8 cellular contexts compared by ENCODE assay signal in the genomic region with DNA sequence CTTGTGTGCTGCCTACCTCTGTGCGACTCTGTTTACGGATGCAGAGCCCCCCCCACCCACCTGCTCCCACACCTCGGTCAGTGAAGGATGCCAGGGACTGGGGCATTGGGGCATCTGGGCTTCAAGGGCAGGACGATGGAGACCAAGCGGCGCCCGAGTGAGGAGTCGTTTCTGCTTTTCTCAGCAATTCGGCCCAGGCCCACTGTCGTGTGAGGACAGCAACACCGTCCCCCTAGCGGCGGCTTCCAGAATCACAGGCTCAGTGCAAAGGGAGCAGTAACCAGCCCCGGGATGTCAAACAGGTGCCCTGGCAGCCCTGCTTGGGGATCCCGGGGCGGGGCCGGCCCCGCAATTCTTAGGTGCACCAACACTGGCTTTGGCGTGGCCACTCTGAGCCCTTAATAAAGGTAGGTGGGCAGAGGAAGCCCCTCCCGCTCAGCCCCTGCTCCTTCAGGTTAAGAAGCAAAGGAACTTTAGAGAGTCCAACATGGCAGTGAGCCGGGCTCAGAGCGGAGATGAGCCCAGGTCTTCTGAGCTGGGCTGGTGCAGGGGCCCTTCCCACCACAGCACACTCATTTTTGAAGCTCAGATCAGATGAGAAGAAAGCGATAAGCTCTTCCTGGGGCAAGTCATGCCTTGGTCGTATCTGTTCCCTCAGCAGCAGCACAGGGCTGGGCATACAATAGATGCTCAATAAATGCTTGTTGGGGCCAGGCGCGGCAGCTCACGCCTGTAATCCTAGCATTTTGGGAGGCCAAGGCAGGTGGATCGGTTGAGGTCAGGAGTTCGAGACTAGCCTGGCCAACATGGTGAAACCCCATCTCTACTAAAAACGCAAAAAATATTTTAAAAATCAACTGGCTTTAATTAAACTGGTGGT. TPM values are rescaled to one million over a fixed set of nuclear protein-coding genes. Genes with fewer than 3 reads are reported as not detected.
DNase-seq lines count a peak whose midpoint lies in the region; ATAC-seq and TF ChIP-seq lines count a peak whose summit lies in the region.

No MANE protein-coding gene starts in this region.

- H3K9ac ChIP-seq in colonic mucosa (ENCODE audit: low read depth in 2 of 2, low read length in 2 of 2) (no peak overlapping the region), liver (ENCODE audit: low read depth in 1 of 2, low read length in 2 of 2) (no peak overlapping the region)

- WGBS in liver = 35% methylated on average over 30 of the region's 30 CpGs

- CTCF ChIA-PET in CD8-positive, alpha-beta memory T cell (lab: Charles Lee) = interaction anchor here (0.7 to 1.4 kb wide), 2 partner anchors 12 to 466 kb away, joined by 3 read pairs; no protein-coding TSS in a partner anchor
- CTCF ChIA-PET in HEK293 (lab: Yijun Ruan, JAX) = interaction anchor here (0.6 to 1.8 kb wide), 9 partner anchors 15 to 524 kb away, joined by 3 to 7 read pairs (median 4); partner anchors contain the start of gene MTOR
- CTCF ChIA-PET in activated CD4-positive, alpha-beta T cell treated with anti-CD3 and anti-CD28 coated beads for 36 hours (lab: Charles Lee) = interaction anchor here (0.7 to 1.0 kb wide), 2 partner anchors 8 to 19 kb away, joined by 3 read pairs; no protein-coding TSS in a partner anchor

- H3K27me3 Mint-ChIP-seq in CD8-positive, alpha-beta memory T cell = peaks cover 17 to 32% of the 10 kb centered on the region in 2 donors
- H3K27me3 Mint-ChIP-seq in activated CD4-positive, alpha-beta T cell treated with anti-CD3 and anti-CD28 coated beads for 36 hours = peaks cover 15% of the 10 kb centered on the region

- no peak overlapping the region for H3K4me3 ChIP-seq in CD8-positive, alpha-beta memory T cell (ENCODE audit: low read length)
- H3K4me3 ChIP-seq in HEK293 (ENCODE audit: low read depth, low read length) (no peak overlapping the region), colonic mucosa (no peak overlapping the region), liver (ENCODE audit: low read depth in 1 of 3, low read length in 3 of 3) (no peak overlapping the region)

- POLR2A ChIA-PET in CD8-positive, alpha-beta memory T cell (lab: Charles Lee) = no interaction called here
- POLR2A ChIA-PET in HEK293 (lab: Yijun Ruan, JAX) = no interaction called here
- POLR2A ChIA-PET in activated CD4-positive, alpha-beta T cell treated with anti-CD3 and anti-CD28 coated beads for 36 hours (lab: Charles Lee) = no interaction called here

- H3K4me3 Mint-ChIP-seq in CD8-positive, alpha-beta memory T cell = no peak overlapping the region
- no peak overlapping the region for H3K4me3 Mint-ChIP-seq in activated CD4-positive, alpha-beta T cell treated with anti-CD3 and anti-CD28 coated beads for 36 hours

- DNase-seq in CD8-positive, alpha-beta memory T cell = peak; percentile 55 to 81 (median 63)
- DNase-seq in NCI-H2227 treated with DMSO at 0.1 percent for 48 hours (lab: John Stamatoyannopoulos, UW) (peak; percentile 69), colonic mucosa (peak; percentile 87)
- peak; percentile 92 for DNase-seq in activated CD4-positive, alpha-beta T cell treated with anti-CD3 and anti-CD28 coated beads for 36 hours
- peak; percentile 73 to 86 (median 77) for DNase-seq in stimulated activated CD4-positive, alpha-beta T cell treated with anti-CD3 and anti-CD28 coated beads, TNF-alpha, amount 100 ng/mL, for 24 hours (ENCODE audit: low read depth in 3 of 3)

- no peaks in the 10 kb centered on the region for H3K36me3 ChIP-seq in CD8-positive, alpha-beta memory T cell (ENCODE audit: insufficient read depth, low read length)
- H3K36me3 ChIP-seq in HEK293 (ENCODE audit: control insufficient read depth in 2 of 2, insufficient read depth in 1 of 2, low read length in 2 of 2) = no peaks in the 10 kb centered on the region
- no peaks in the 10 kb centered on the region for H3K36me3 ChIP-seq in colonic mucosa
- H3K36me3 ChIP-seq in liver (ENCODE audit: control insufficient read depth in 4 of 4, insufficient read depth in 3 of 4, low read depth in 1 of 4, low read length in 3 of 4) = no peaks in the 10 kb centered on the region

- no peak overlapping the region for H3K27ac ChIP-seq in CD8-positive, alpha-beta memory T cell (ENCODE audit: low read depth, low read length)
- H3K27ac ChIP-seq in HEK293 (ENCODE audit: extremely low read depth, low read depth, low read length) (no peak overlapping the region), colonic mucosa (no peak overlapping the region), liver (ENCODE audit: low read depth in 1 of 2, low read length in 2 of 2) (no peak overlapping the region)

- H3K9me3 Mint-ChIP-seq in CD8-positive, alpha-beta memory T cell = no peaks in the 10 kb centered on the region
- H3K9me3 Mint-ChIP-seq in activated CD4-positive, alpha-beta T cell treated with anti-CD3 and anti-CD28 coated beads for 36 hours (ENCODE audit: low read depth) = no peaks in the 10 kb centered on the region

- intact Hi-C loops in activated CD4-positive, alpha-beta T cell treated with anti-CD3 and anti-CD28 coated beads for 36 hours (cut with DNase I, micrococcal nuclease) = no loop called here
- intact Hi-C loops in colonic mucosa (cut with DNase I) = no loop called here

- TF ChIP-seq CTCF in HEK293 (tag by site-specific recombination; IDR thresholded peaks at IDR 0.05) = peak; percentile 84
- peak; percentile 82 for TF ChIP-seq CTCF in colonic mucosa (IDR thresholded peaks at IDR 0.05)
- TF ChIP-seq CTCF in liver (IDR thresholded peaks at IDR 0.05; ENCODE audit: low read depth, low read length, missing input control) = peak; percentile 73

- peaks cover 9 to 15% (median 12%) of the 10 kb centered on the region in 3 donors for H3K4me1 Mint-ChIP-seq in CD8-positive, alpha-beta memory T cell
- peaks cover 17% of the 10 kb centered on the region for H3K4me1 Mint-ChIP-seq in activated CD4-positive, alpha-beta T cell treated with anti-CD3 and anti-CD28 coated beads for 36 hours

- peak; percentile 52 to 73 for TF ChIP-seq RAD21 in liver (IDR thresholded peaks at IDR 0.05)

- no peaks in the 10 kb centered on the region for H3K36me3 Mint-ChIP-seq in CD8-positive, alpha-beta memory T cell
- no peaks in the 10 kb centered on the region for H3K36me3 Mint-ChIP-seq in activated CD4-positive, alpha-beta T cell treated with anti-CD3 and anti-CD28 coated beads for 36 hours (ENCODE audit: low read depth)

- H3K9me3 ChIP-seq in CD8-positive, alpha-beta memory T cell (ENCODE audit: low read length) = no peaks in the 10 kb centered on the region
- H3K9me3 ChIP-seq in HEK293 (ENCODE audit: control insufficient read depth, insufficient read depth, low read depth, low read length) = no peaks in the 10 kb centered on the region
- no peaks in the 10 kb centered on the region for H3K9me3 ChIP-seq in colonic mucosa
- no peaks in the 10 kb centered on the region for H3K9me3 ChIP-seq in liver (ENCODE audit: control insufficient read depth in 4 of 4, low read length in 3 of 4)

- H3K4me1 ChIP-seq in CD8-positive, alpha-beta memory T cell (ENCODE audit: insufficient read depth, low read length) = peaks cover 7% of the 10 kb centered on the region
- H3K4me1 ChIP-seq in HEK293 (ENCODE audit: control insufficient read depth, insufficient read depth, low read length) (peaks cover 8% of the 10 kb centered on the region), colonic mucosa (no peaks in the 10 kb centered on the region), liver (ENCODE audit: control insufficient read depth in 4 of 4, insufficient read depth in 4 of 4, low read length in 3 of 4) (peaks cover 0 to 8% (median 4%) of the 10 kb centered on the region in 4 donors)

- H3K27ac Mint-ChIP-seq in CD8-positive, alpha-beta memory T cell = no peak overlapping the region
- no peak overlapping the region for H3K27ac Mint-ChIP-seq in activated CD4-positive, alpha-beta T cell treated with anti-CD3 and anti-CD28 coated beads for 36 hours

- peaks cover 11% of the 10 kb centered on the region for H3K27me3 ChIP-seq in CD8-positive, alpha-beta memory T cell (ENCODE audit: insufficient read depth, low read length, poor library complexity, severe bottlenecking)
- H3K27me3 ChIP-seq in colonic mucosa (no peaks in the 10 kb centered on the region), liver (ENCODE audit: control insufficient read depth in 4 of 4, insufficient read depth in 4 of 4, low read length in 3 of 4) (no peaks in the 10 kb centered on the region)

- ATAC-seq in activated CD4-positive, alpha-beta T cell treated with anti-CD3 and anti-CD28 coated beads for 36 hours = peak; percentile 86
- no peak for ATAC-seq in HG03095 (IDR thresholded peaks at IDR 0.05; ENCODE audit: unreplicated experiment)

TF ChIP-seq in HEK293, 187 proteins besides CTCF, POLR2A, EP300 and RAD21 (continues in another document):
- 0 out of 2 replicates have a peak, but pooled peaks have one; percentile 10 for TF ChIP-seq ZBTB17 (tag by site-specific recombination; IDR thresholded peaks at IDR 0.05)
- no peak for TF ChIP-seq ZNF624 (tag by site-specific recombination; IDR thresholded peaks at IDR 0.05)
- no peak for TF ChIP-seq ZNF202 (tag by site-specific recombination; IDR thresholded peaks at IDR 0.05; ENCODE audit: borderline replicate concordance)
- TF ChIP-seq ZBTB8A (tag by site-specific recombination; IDR thresholded peaks at IDR 0.05) = peak; percentile 46
- 0 out of 2 replicates have a peak, but pooled peaks have one; percentile 49 for TF ChIP-seq ZSCAN30 (tag by site-specific recombination; IDR thresholded peaks at IDR 0.05)
- no peak for TF ChIP-seq BCL11A (tag by site-specific recombination; IDR thresholded peaks at IDR 0.05; ENCODE audit: low read depth)
- TF ChIP-seq EGR2 (tag by site-specific recombination; IDR thresholded peaks at IDR 0.05; ENCODE audit: low read depth) = no peak
- TF ChIP-seq ZNF138 (tag by site-specific recombination; IDR thresholded peaks at IDR 0.05; ENCODE audit: borderline replicate concordance) = no peak

TF ChIP-seq in liver, 16 proteins besides CTCF, POLR2A, EP300 and RAD21 (continues in another document):
- TF ChIP-seq ZBTB33 (IDR thresholded peaks at IDR 0.05) (no peak), TAF1 (conservative IDR thresholded peaks at IDR 0.05) (no peak)

RNA-seq across cellular contexts. Expression of gene TARDBP, which starts 51.3 kb away (rescaled TPM):
- 100 to 1,000 TPM; 215 to 239 TPM for total RNA-seq in CD8-positive, alpha-beta memory T cell
- 74.5 TPM for polyA plus RNA-seq in CD8-positive, alpha-beta memory T cell
- 100 to 1,000 TPM; 180 to 190 TPM for total RNA-seq in activated CD4-positive, alpha-beta T cell treated with anti-CD3 and anti-CD28 coated beads for 36 hours
- 100 to 1,000 TPM; 126 to 178 TPM for total RNA-seq in colonic mucosa
- 10 to 100 TPM; 78.4 to 80.1 TPM for total RNA-seq in liver
- polyA plus RNA-seq in liver = 10 to 100 TPM; 44.4 to 87.6 TPM
